Comparison of ENCODE assay signal across 18 cellular contexts in the genomic region with DNA sequence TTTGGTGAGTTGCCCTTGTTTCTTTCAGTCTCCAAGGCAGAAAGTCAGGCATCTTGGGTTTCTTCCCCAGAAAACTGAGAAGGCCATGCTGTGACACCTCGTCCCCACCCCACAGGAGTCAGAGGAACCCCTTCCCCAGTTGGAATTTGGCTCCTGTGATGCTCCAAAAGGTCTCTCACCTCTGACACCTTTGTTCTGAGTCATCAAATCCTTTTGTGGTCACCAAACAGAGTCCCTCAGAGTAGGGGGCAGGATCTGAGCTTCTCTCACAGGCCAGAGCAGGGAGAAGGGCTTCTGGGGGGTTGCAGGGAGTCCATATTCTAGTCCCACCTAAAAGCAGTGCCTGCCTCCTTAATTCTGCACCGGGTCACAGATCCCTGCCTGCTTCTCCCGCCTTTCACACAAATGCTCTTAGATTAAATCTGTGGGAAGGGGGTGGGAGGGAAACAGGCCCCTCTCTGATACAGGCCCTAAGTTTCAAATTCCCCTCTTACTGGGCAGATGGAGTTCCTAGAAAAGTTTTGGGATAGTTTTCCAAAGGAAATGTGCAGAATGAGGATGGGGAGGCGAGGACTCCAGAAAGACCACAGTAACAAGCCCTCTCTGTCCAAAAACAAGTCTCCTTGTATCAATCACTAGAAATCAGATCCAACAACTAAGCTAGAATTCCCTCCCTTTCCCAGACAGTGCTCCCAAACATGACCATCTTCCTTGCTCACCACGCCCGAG. TPM values are rescaled to one million over a fixed set of nuclear protein-coding genes. Genes with fewer than 3 reads are reported as not detected.
DNase-seq lines count a peak whose midpoint lies in the region; ATAC-seq, FAIRE-seq and TF ChIP-seq lines count a peak whose summit lies in the region.
"Had no signal": no experiment of that assay in that cellular context is flagged by ENCODE, and none has a peak within 500 bp of the region (broad histone marks: within the 10 kb centered on the region; RNA-seq: fewer than 3 reads in every experiment).

No MANE protein-coding gene starts in this region.

- H3K27me3 Mint-ChIP-seq in CD4-positive, alpha-beta memory T cell = peaks cover 10 to 12% of the 10 kb centered on the region in 2 donors
- peaks cover 9% of the 10 kb centered on the region for H3K27me3 Mint-ChIP-seq in activated T-helper 17 cell treated with anti-CD3 and anti-CD28 coated beads, Interleukin-2, amount 50 U/mL, for 72 hours
- H3K27me3 Mint-ChIP-seq in naive B cell = peaks cover 13 to 37% (median 16%) of the 10 kb centered on the region in 3 donors

- TF ChIP-seq RAD21 in A549 (conservative IDR thresholded peaks at IDR 0.05 in 1 of 2, IDR thresholded peaks at IDR 0.05 in 1 of 2) = no peak

- H3K9ac ChIP-seq in mesenchymal stem cell (ENCODE audit: low read length) = no peak overlapping the region

- H3K27me3 ChIP-seq in CD4-positive, alpha-beta memory T cell (ENCODE audit: insufficient read depth, low read length) = peaks cover 16% of the 10 kb centered on the region
- H3K27me3 ChIP-seq in adrenal gland = peaks cover 9% of the 10 kb centered on the region
- H3K27me3 ChIP-seq in mesenchymal stem cell (ENCODE audit: control insufficient read depth in 1 of 2, insufficient read depth in 1 of 2, low read length in 2 of 2) = peaks cover 30 to 64% of the 10 kb centered on the region in 2 experiments

- H3K4me1 Mint-ChIP-seq in CD4-positive, alpha-beta memory T cell = peaks cover 11 to 29% (median 18%) of the 10 kb centered on the region in 4 donors
- H3K4me1 Mint-ChIP-seq in activated T-helper 17 cell treated with anti-CD3 and anti-CD28 coated beads, Interleukin-2, amount 50 U/mL, for 72 hours = peaks cover 8% of the 10 kb centered on the region
- peaks cover 22 to 36% (median 35%) of the 10 kb centered on the region in 3 donors for H3K4me1 Mint-ChIP-seq in naive B cell

- TF ChIP-seq CTCF in A549 (IDR thresholded peaks at IDR 0.05) (no peak), adrenal gland (IDR thresholded peaks at IDR 0.05) (no peak)

- H3K27ac ChIP-seq in A549 = no peak overlapping the region
- H3K27ac ChIP-seq in CD4-positive, alpha-beta memory T cell (ENCODE audit: low read depth, low read length) = no peak overlapping the region
- H3K27ac ChIP-seq in adrenal gland = no peak overlapping the region
- H3K27ac ChIP-seq in mesenchymal stem cell (ENCODE audit: low read length, poor library complexity, severe bottlenecking) = no peak overlapping the region
- H3K27ac ChIP-seq: GM23248, prostate gland had no signal

- H3K14ac ChIP-seq in mesenchymal stem cell (ENCODE audit: low read length in 2 of 2) = no peak overlapping the region

- H3K4me2 ChIP-seq in A549 = peak overlapping the region; percentile 97
- H3K4me2 ChIP-seq in mesenchymal stem cell (ENCODE audit: low read length, poor library complexity, severe bottlenecking) = no peak overlapping the region

- H3K4ac ChIP-seq in mesenchymal stem cell (ENCODE audit: low read depth in 1 of 2, low read length in 2 of 2) = no peak overlapping the region

- H4K8ac ChIP-seq in mesenchymal stem cell (ENCODE audit: low read length) = no peak overlapping the region

- no peaks in the 10 kb centered on the region for H3K9me3 Mint-ChIP-seq in CD4-positive, alpha-beta memory T cell
- H3K9me3 Mint-ChIP-seq in activated T-helper 17 cell treated with anti-CD3 and anti-CD28 coated beads, Interleukin-2, amount 50 U/mL, for 72 hours = no peaks in the 10 kb centered on the region
- no peaks in the 10 kb centered on the region for H3K9me3 Mint-ChIP-seq in naive B cell

- no peak overlapping the region for H3K23ac ChIP-seq in mesenchymal stem cell (ENCODE audit: low read length in 2 of 2)

- H2BK12ac ChIP-seq in mesenchymal stem cell (ENCODE audit: low read length in 2 of 2) = no peak overlapping the region

- H3K4me1 ChIP-seq in A549 = peaks cover 16% of the 10 kb centered on the region
- H3K4me1 ChIP-seq in CD4-positive, alpha-beta memory T cell (ENCODE audit: insufficient read depth, low read length) = peaks cover 28% of the 10 kb centered on the region
- peaks cover 10 to 12% of the 10 kb centered on the region in 2 donors for H3K4me1 ChIP-seq in adrenal gland (replicated peaks in 1 of 2)
- H3K4me1 ChIP-seq in mesenchymal stem cell (ENCODE audit: control insufficient read depth, insufficient read depth, low read depth, low read length) = peaks cover 21% of the 10 kb centered on the region

- no peak overlapping the region for H3K4me3 ChIP-seq in A549
- no peak overlapping the region for H3K4me3 ChIP-seq in CD4-positive, alpha-beta memory T cell (ENCODE audit: low read length in 2 of 2)
- H3K4me3 ChIP-seq in adrenal gland = no peak overlapping the region
- no peak overlapping the region for H3K4me3 ChIP-seq in mesenchymal stem cell (ENCODE audit: insufficient read depth in 1 of 2, low read depth in 1 of 2, low read length in 2 of 2)

- no peaks in the 10 kb centered on the region for H3K36me3 Mint-ChIP-seq in CD4-positive, alpha-beta memory T cell
- no peaks in the 10 kb centered on the region for H3K36me3 Mint-ChIP-seq in activated T-helper 17 cell treated with anti-CD3 and anti-CD28 coated beads, Interleukin-2, amount 50 U/mL, for 72 hours (ENCODE audit: low read depth)
- H3K36me3 Mint-ChIP-seq in naive B cell = no peaks in the 10 kb centered on the region

- H2BK15ac ChIP-seq in mesenchymal stem cell (ENCODE audit: low read depth, poor library complexity, severe bottlenecking) = no peak overlapping the region

- H2AFZ ChIP-seq in mesenchymal stem cell (ENCODE audit: low read depth, low read length) = no peak overlapping the region

- no peak overlapping the region for H2AK5ac ChIP-seq in mesenchymal stem cell (ENCODE audit: low read length, severe bottlenecking)

- intact Hi-C loops in CD4-positive, alpha-beta memory T cell (cut with micrococcal nuclease) = loop anchor here (2.0 kb wide), 1 partner anchor 550 kb away; no protein-coding TSS in a partner anchor
- intact Hi-C loops in adrenal gland (cut with DNase I) = loop anchor here in 1 of 2 donors (5.0 kb wide), 2 partner anchors 47 to 63 kb away; no protein-coding TSS in a partner anchor

- no peak overlapping the region for H2BK5ac ChIP-seq in mesenchymal stem cell (ENCODE audit: low read depth, low read length, poor library complexity, severe bottlenecking)

- no peak overlapping the region for H3K18ac ChIP-seq in mesenchymal stem cell (ENCODE audit: low read depth in 1 of 2, low read length in 2 of 2)

- ATAC-seq in A549 (no peak), naive B cell (ENCODE audit: low read depth in 2 of 2) (no peak)
- no peak for ATAC-seq in activated T-helper 17 cell treated with anti-CD3 and anti-CD28 coated beads, Interleukin-2, amount 50 U/mL, for 72 hours (replicated peaks)

- H4K91ac ChIP-seq in mesenchymal stem cell (ENCODE audit: low read length) = no peak overlapping the region

- DNase-seq in A549 (ENCODE audit: low read depth in 1 of 2, low spot score in 1 of 2) (no peak), naive B cell (no peak), adrenal gland (no peak), mesenchymal stem cell (no peak)
- no peak for DNase-seq in CD4-positive, alpha-beta memory T cell
- DNase-seq in effector CD4-positive, alpha-beta T cell = no peak
- DNase-seq in stimulated activated CD4-positive, alpha-beta T cell treated with anti-CD3 and anti-CD28 coated beads, Interleukin-2, amount 100 ng/mL, for 24 hours = no peak
- DNase-seq: activated CD4-positive, alpha-beta T cell treated with anti-CD3 and anti-CD28 coated beads for 48 hours; COR-L47; effector memory CD4-positive, alpha-beta T cell; gastrocnemius medialis; GM23248; NCI-H1694; NCI-H748 treated with DMSO at 0.1 percent for 48 hours; SIG-M5; stimulated activated CD4-positive, alpha-beta T cell treated with anti-CD3 and anti-CD28 coated beads, Interleukin-4, amount 100 ng/mL, for 4 hours had no signal

- POLR2A ChIA-PET in A549 (lab: Yijun Ruan, JAX) = no interaction called here
- POLR2A ChIA-PET in CD4-positive, alpha-beta memory T cell (lab: Charles Lee; ENCODE audit: partially characterized antibody) = interaction anchor here (1.4 to 2.8 kb wide), 4 partner anchors 11 to 49 kb away, joined by 5 to 24 read pairs (median 6); a partner anchor contains a TSS

- no peak for TF ChIP-seq POLR2A in A549 (IDR thresholded peaks at IDR 0.05; ENCODE audit: low read length)
- no peak for TF ChIP-seq POLR2A in adrenal gland (IDR thresholded peaks at IDR 0.05)

- CTCF ChIA-PET in A549 (lab: Yijun Ruan, JAX) = interaction anchor here (0.7 to 12.3 kb wide), 21 partner anchors 11 to 558 kb away, joined by 3 to 224 read pairs (median 4); a partner anchor contains a TSS
- CTCF ChIA-PET in CD4-positive, alpha-beta memory T cell (lab: Charles Lee; ENCODE audit: partially characterized antibody) = interaction anchor here (0.6 to 13.8 kb wide), 12 partner anchors 10 to 206 kb away, joined by 3 to 315 read pairs (median 6); no protein-coding TSS in a partner anchor

- no peaks in the 10 kb centered on the region for H3K9me3 ChIP-seq in A549
- no peaks in the 10 kb centered on the region for H3K9me3 ChIP-seq in CD4-positive, alpha-beta memory T cell (ENCODE audit: control insufficient read depth in 1 of 2, low read length in 2 of 2)
- no peaks in the 10 kb centered on the region for H3K9me3 ChIP-seq in adrenal gland (replicated peaks in 1 of 3)
- no peaks in the 10 kb centered on the region for H3K9me3 ChIP-seq in mesenchymal stem cell (ENCODE audit: control insufficient read depth, low read length)
- H3K9me3 ChIP-seq: gastrocnemius medialis, prostate gland had no signal

- H3K36me3 ChIP-seq in CD4-positive, alpha-beta memory T cell (ENCODE audit: insufficient read depth, low read length) = no peaks in the 10 kb centered on the region
- H3K36me3 ChIP-seq in adrenal gland (replicated peaks in 1 of 2) (no peaks in the 10 kb centered on the region), mesenchymal stem cell (ENCODE audit: control insufficient read depth in 1 of 2, insufficient read depth in 2 of 2, low read depth in 1 of 2, low read length in 2 of 2) (no peaks in the 10 kb centered on the region)
- H3K36me3 ChIP-seq: gastrocnemius medialis, prostate gland had no signal

- no peak overlapping the region for H2BK120ac ChIP-seq in mesenchymal stem cell (ENCODE audit: low read depth, low read length)

- peak overlapping the region; percentile 43 to 79 (median 64) for H3K4me3 Mint-ChIP-seq in CD4-positive, alpha-beta memory T cell
- peak overlapping the region; percentile 41 for H3K4me3 Mint-ChIP-seq in activated T-helper 17 cell treated with anti-CD3 and anti-CD28 coated beads, Interleukin-2, amount 50 U/mL, for 72 hours
- H3K4me3 Mint-ChIP-seq in naive B cell = peak overlapping the region; percentile 70 to 85 (median 82)

- TF ChIP-seq EP300 in A549 (IDR thresholded peaks at IDR 0.05) = no peak

- FAIRE-seq in A549 (lab: Jason Lieb, UNC) = no peak

- WGBS in A549 (ENCODE audit: missing lambda C conversion rate) = 71% methylated on average over 6 of the region's 6 CpGs
- 58 to 67% (median 63%) methylated on average over 6 of the region's 6 CpGs for WGBS in adrenal gland, 4 donors
- 54% methylated on average over 4 of the region's 6 CpGs for WGBS in mesenchymal stem cell

- H3K79me1 ChIP-seq in mesenchymal stem cell (replicated peaks; ENCODE audit: low read length, poor library complexity, severe bottlenecking) = no peaks in the 10 kb centered on the region

- peak overlapping the region in 5 of 7 donors; percentile 8 to 74 (median 61) for H3K27ac Mint-ChIP-seq in CD4-positive, alpha-beta memory T cell
- H3K27ac Mint-ChIP-seq in activated T-helper 17 cell treated with anti-CD3 and anti-CD28 coated beads, Interleukin-2, amount 50 U/mL, for 72 hours = no peak overlapping the region
- peak overlapping the region in 4 of 6 donors; percentile 15 to 69 (median 36) for H3K27ac Mint-ChIP-seq in naive B cell

RNA-seq across cellular contexts. Expression of a gene that starts 1.3 kb away (rescaled TPM):
- polyA plus RNA-seq in A549 (2011; rRNA removed) = 0.32 and 0.34 TPM in 2 replicates
- polyA plus RNA-seq in A549 (2012; cell fraction: cytosol; rRNA removed) = 0.78 and 0.97 TPM in 2 replicates
- polyA plus RNA-seq in A549 (2012; cell fraction: nucleus; rRNA removed) = 0.92 and 0.97 TPM in 2 replicates
- 0.98 to 1.6 TPM (median 1.1 TPM) in 3 replicates for polyA plus RNA-seq in A549 (2017; fragmentation: RNase III; extraction: RNeasy Plus Mini Kit Qiagen cat#74134 plus additional on column Dnase treatment)
- polyA minus RNA-seq in A549 (2011; rRNA and poly(A)+ RNA removed) = 0.10 and 0.70 TPM in 2 replicates
- total RNA-seq in CD4-positive, alpha-beta memory T cell = not detected
- polyA plus RNA-seq in CD4-positive, alpha-beta memory T cell = under 1 TPM; 0.10 to 0.29 TPM
- total RNA-seq in activated T-helper 17 cell treated with anti-CD3 and anti-CD28 coated beads, Interleukin-2, amount 50 U/mL, for 72 hours = not detected
- under 1 TPM in 4 of 6 donors, not detected in 2; 0.25 to 0.58 (median 0.31) TPM for polyA plus RNA-seq in naive B cell (ENCODE audit: low read depth in 6 of 6)
- total RNA-seq in adrenal gland = under 1 TPM in 4 of 8 donors, not detected in 4; 0.25 to 0.84 (median 0.60) TPM
- under 1 TPM in 2 of 3 donors, not detected in 1; 0.56 to 0.61 TPM for polyA plus RNA-seq in adrenal gland
- polyA plus RNA-seq in mesenchymal stem cell (2013, experiment 1 of 2) = 0.77 TPM
- 0.81 TPM for polyA plus RNA-seq in mesenchymal stem cell (2013, experiment 2 of 2)
- total RNA-seq: GM23248 had no signal
- polyA plus RNA-seq: GM23248 had no signal

RNA-seq across cellular contexts. Expression of a gene that starts 18.7 kb away (rescaled TPM):
- polyA plus RNA-seq in A549 (2011; rRNA removed) (not detected in 2 replicates), A549 (2017; fragmentation: RNase III; extraction: RNeasy Plus Mini Kit Qiagen cat#74134 plus additional on column Dnase treatment) (not detected in 3 replicates), naive B cell (ENCODE audit: low read depth in 6 of 6) (10 to 100 TPM in 4 of 6 donors, 1 to 10 TPM in 2; 8.1 to 28.4 (median 18.0) TPM), adrenal gland (10 to 100 TPM in 2 of 3 donors, 1 to 10 TPM in 1; 4.4 to 15.1 (median 13.0) TPM)
- polyA plus RNA-seq in A549 (2012; cell fraction: cytosol; rRNA removed) = not detected in 2 replicates
- 0.02 TPM in 1 of 2 replicates, not detected in the other for polyA plus RNA-seq in A549 (2012; cell fraction: nucleus; rRNA removed)
- polyA minus RNA-seq in A549 (2011; rRNA and poly(A)+ RNA removed) = not detected in 2 replicates
- 10 to 100 TPM in 1 of 2 experiments, 1 to 10 TPM in 1; 9.5 to 11.5 TPM for total RNA-seq in CD4-positive, alpha-beta memory T cell
- 10 to 100 TPM; 14.3 to 24.5 TPM for polyA plus RNA-seq in CD4-positive, alpha-beta memory T cell
- 10 to 100 TPM; 23.5 to 36.1 TPM for total RNA-seq in activated T-helper 17 cell treated with anti-CD3 and anti-CD28 coated beads, Interleukin-2, amount 50 U/mL, for 72 hours
- total RNA-seq in adrenal gland = 10 to 100 TPM; 10.4 to 39.9 (median 17.5) TPM
- 1.5 TPM for polyA plus RNA-seq in mesenchymal stem cell (2013, experiment 1 of 2)
- 1.8 TPM for polyA plus RNA-seq in mesenchymal stem cell (2013, experiment 2 of 2)
- total RNA-seq: GM23248 had no signal
- polyA plus RNA-seq: GM23248 had no signal

RNA-seq across cellular contexts. Expression of a gene that starts 18.9 kb away (rescaled TPM):
- polyA plus RNA-seq in A549 (2011; rRNA removed) (not detected in 2 replicates), A549 (2017; fragmentation: RNase III; extraction: RNeasy Plus Mini Kit Qiagen cat#74134 plus additional on column Dnase treatment) (0.25 to 0.34 TPM (median 0.31 TPM) in 3 replicates), naive B cell (ENCODE audit: low read depth in 6 of 6) (10 to 100 TPM in 3 of 6 donors, 1 to 10 TPM in 3; 4.5 to 16.0 (median 11.3) TPM), adrenal gland (1 to 10 TPM; 3.2 to 6.5 (median 3.3) TPM)
- polyA plus RNA-seq in A549 (2012; cell fraction: cytosol; rRNA removed) = 0.04 and 0.21 TPM in 2 replicates
- polyA plus RNA-seq in A549 (2012; cell fraction: nucleus; rRNA removed) = not detected in 2 replicates
- not detected in 2 replicates for polyA minus RNA-seq in A549 (2011; rRNA and poly(A)+ RNA removed)
- 1 to 10 TPM; 2.9 to 3.3 TPM for total RNA-seq in CD4-positive, alpha-beta memory T cell
- polyA plus RNA-seq in CD4-positive, alpha-beta memory T cell = 1 to 10 TPM; 6.9 to 8.2 TPM
- total RNA-seq in activated T-helper 17 cell treated with anti-CD3 and anti-CD28 coated beads, Interleukin-2, amount 50 U/mL, for 72 hours = 10 to 100 TPM; 23.1 to 27.0 TPM
- total RNA-seq in adrenal gland = 10 to 100 TPM in 1 of 8 donors, 1 to 10 TPM in 7; 1.2 to 31.9 (median 3.4) TPM
- polyA plus RNA-seq in mesenchymal stem cell (2013, experiment 1 of 2) = 0.64 TPM
- 0.75 TPM for polyA plus RNA-seq in mesenchymal stem cell (2013, experiment 2 of 2)
- total RNA-seq: gastrocnemius medialis, GM23248 had no signal
- polyA plus RNA-seq: GM23248 had no signal

Comparison
In these comparisons a context has a peak if more than half of its experiments do, and no peak if none do; other contexts are left out.
1. RNA of a gene that starts 18.7 kb away (polyA plus RNA-seq): 14.3 to 24.5 TPM in CD4-positive, alpha-beta memory T cell, 8.1 to 28.4 TPM in naive B cell and 4.4 to 15.1 TPM in adrenal gland; 0.02 TPM in A549; every median in the first group is over 4 times any median in the second.
2. Peak in every context shown above with its lines, with median percentiles within 50 percentile points of each other: H3K4me3 Mint-ChIP-seq.